23 cellular contexts compared by ENCODE assay signal in the genomic region with DNA sequence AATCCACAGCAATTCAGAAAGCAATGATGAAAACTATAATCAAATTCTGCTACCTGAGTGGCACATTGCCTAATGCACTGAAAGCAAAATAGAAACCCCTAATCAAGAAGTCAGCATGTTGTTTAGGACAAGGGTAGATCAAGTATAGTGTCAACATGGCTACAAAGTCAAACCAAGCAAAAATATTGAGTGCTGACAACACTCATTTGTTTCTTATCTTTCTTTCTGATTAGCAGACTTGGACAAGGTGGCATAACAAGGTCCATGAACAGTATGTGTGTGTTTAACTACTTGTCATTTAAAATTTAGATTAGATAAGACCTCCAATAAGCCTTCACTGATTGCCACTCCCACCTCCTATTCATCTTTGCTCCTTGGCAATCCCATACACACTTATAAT.
"Had no signal": no experiment of that assay in that cellular context is flagged by ENCODE, and none has a peak within 500 bp of the region (broad histone marks: within the 10 kb centered on the region; RNA-seq: fewer than 3 reads in every experiment).

No MANE protein-coding gene starts in this region.

- H3K4me1 ChIP-seq: left ventricle myocardium inferior, parathyroid adenoma, right atrium auricular region, right lobe of liver, spleen, suprapubic skin, upper lobe of right lung had no signal

- H3K27me3 ChIP-seq: neutrophil, right atrium auricular region, right lobe of liver, spleen, suprapubic skin, tibial artery, upper lobe of right lung had no signal

- DNase-seq: hypothalamus; immature natural killer cell; kidney; left ventricle myocardium inferior; naive thymus-derived CD8-positive, alpha-beta T cell; occipital lobe; right lobe of liver; spleen; stimulated activated CD4-positive, alpha-beta T cell treated with anti-CD3 and anti-CD28 coated beads, Interleukin-4, amount 100 ng/mL, for 24 hours; stimulated activated naive CD4-positive, alpha-beta T cell; tibial artery; trophoblast cell; upper lobe of right lung had no signal

- H3K27ac ChIP-seq: left ventricle myocardium inferior, neutrophil, parathyroid adenoma, right atrium auricular region, right lobe of liver, spleen, suprapubic skin, thoracic aorta, tibial artery, upper lobe of right lung had no signal

- H3K9me3 Mint-ChIP-seq: nephron; neural crest cell; stimulated activated naive CD8-positive, alpha-beta T cell treated with anti-CD3 and anti-CD28 coated beads, Interleukin-15, Interleukin-2, amounts not matched to agents 100 ng/mL and 50 ng/mL, for 24 hours had no signal

- ATAC-seq: naive thymus-derived CD8-positive, alpha-beta T cell; right lobe of liver; stimulated activated effector memory CD8-positive, alpha-beta T cell treated with anti-CD3 and anti-CD28 coated beads, Interleukin-12 subunit alpha, Interleukin-12 subunit beta, amount 100 ng/mL, for 72 hours; upper lobe of right lung had no signal

- H2AFZ ChIP-seq: parathyroid adenoma had no signal

- H3K4me3 ChIP-seq: left ventricle myocardium inferior, lung, right atrium auricular region, right lobe of liver, spleen, suprapubic skin, thoracic aorta, tibial artery, upper lobe of right lung had no signal

- H3K9ac ChIP-seq: parathyroid adenoma had no signal

- H3K9me3 ChIP-seq: neutrophil, right atrium auricular region, right lobe of liver, suprapubic skin, thoracic aorta, tibial artery, upper lobe of right lung had no signal

- H3K4me3 Mint-ChIP-seq: immature natural killer cell; naive thymus-derived CD8-positive, alpha-beta T cell; nephron; neural crest cell; stimulated activated effector memory CD8-positive, alpha-beta T cell treated with anti-CD3 and anti-CD28 coated beads, Interleukin-12 subunit alpha, Interleukin-12 subunit beta, amount 100 ng/mL, for 72 hours; stimulated activated naive CD8-positive, alpha-beta T cell treated with anti-CD3 and anti-CD28 coated beads, Interleukin-15, Interleukin-2, amounts not matched to agents 100 ng/mL and 50 ng/mL, for 24 hours had no signal

- H3K36me3 Mint-ChIP-seq: stimulated activated effector memory CD8-positive, alpha-beta T cell treated with anti-CD3 and anti-CD28 coated beads, Interleukin-12 subunit alpha, Interleukin-12 subunit beta, amount 100 ng/mL, for 72 hours had no signal

- H3K4me1 Mint-ChIP-seq: immature natural killer cell; naive thymus-derived CD8-positive, alpha-beta T cell; nephron; neural crest cell; stimulated activated effector memory CD8-positive, alpha-beta T cell treated with anti-CD3 and anti-CD28 coated beads, Interleukin-12 subunit alpha, Interleukin-12 subunit beta, amount 100 ng/mL, for 72 hours had no signal

- H3K27ac Mint-ChIP-seq: immature natural killer cell; naive thymus-derived CD8-positive, alpha-beta T cell; nephron; stimulated activated effector memory CD8-positive, alpha-beta T cell treated with anti-CD3 and anti-CD28 coated beads, Interleukin-12 subunit alpha, Interleukin-12 subunit beta, amount 100 ng/mL, for 72 hours; stimulated activated naive CD8-positive, alpha-beta T cell treated with anti-CD3 and anti-CD28 coated beads, Interleukin-15, Interleukin-2, amounts not matched to agents 100 ng/mL and 50 ng/mL, for 24 hours had no signal

- H3K27me3 Mint-ChIP-seq: naive thymus-derived CD8-positive, alpha-beta T cell; stimulated activated naive CD8-positive, alpha-beta T cell treated with anti-CD3 and anti-CD28 coated beads, Interleukin-15, Interleukin-2, amounts not matched to agents 100 ng/mL and 50 ng/mL, for 24 hours had no signal

- H3K79me2 ChIP-seq: parathyroid adenoma had no signal

- H3K36me3 ChIP-seq: left ventricle myocardium inferior, neutrophil, right atrium auricular region, right lobe of liver, spleen, suprapubic skin, thoracic aorta, tibial artery, upper lobe of right lung had no signal
